Comparison of ENCODE assay signal across 25 cellular contexts in the genomic region with DNA sequence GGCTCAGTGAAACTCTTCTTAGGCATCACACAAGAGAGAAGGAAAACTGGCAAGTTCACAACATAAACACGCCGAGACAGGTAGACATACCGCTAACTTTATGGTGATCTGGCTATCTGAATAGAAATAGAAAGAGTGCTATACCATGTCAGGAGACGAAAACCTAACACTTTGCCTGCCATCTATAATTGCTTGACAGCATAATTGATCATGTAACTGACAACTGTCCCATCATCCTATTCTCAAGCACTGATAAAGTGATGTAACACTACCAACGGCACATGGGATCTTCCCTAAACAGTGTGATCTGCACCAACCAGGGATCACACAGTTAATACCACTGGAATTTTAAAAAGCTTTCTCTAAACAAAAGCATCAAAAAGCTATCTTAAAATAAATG.
DNase-seq lines count a peak whose midpoint lies in the region; ATAC-seq, FAIRE-seq and TF ChIP-seq lines count a peak whose summit lies in the region.
"Had no signal": no experiment of that assay in that cellular context is flagged by ENCODE, and none has a peak within 500 bp of the region (broad histone marks: within the 10 kb centered on the region; RNA-seq: fewer than 3 reads in every experiment).

No MANE protein-coding gene starts in this region.

- H3K4me1 Mint-ChIP-seq in endodermal cell (no peaks in the 10 kb centered on the region), natural killer cell (no peaks in the 10 kb centered on the region)
- H3K4me1 Mint-ChIP-seq in activated CD8-positive, alpha-beta T cell treated with anti-CD3 and anti-CD28 coated beads for 36 hours (ENCODE audit: low read depth), result no peaks in the 10 kb centered on the region
- H3K4me1 Mint-ChIP-seq: CD14-positive monocyte; CD4-positive, alpha-beta memory T cell; CD4-positive, CD25-positive, alpha-beta regulatory T cell; CD8-positive, alpha-beta memory T cell had no signal

- intact Hi-C loops in activated CD8-positive, alpha-beta T cell treated with anti-CD3 and anti-CD28 coated beads for 36 hours (cut with micrococcal nuclease), result no loop called here
- intact Hi-C loops in natural killer cell (cut with micrococcal nuclease), result no loop called here

- no peak overlapping the region for H3K27ac Mint-ChIP-seq in endodermal cell
- no peak overlapping the region for H3K27ac Mint-ChIP-seq in activated CD8-positive, alpha-beta T cell treated with anti-CD3 and anti-CD28 coated beads for 36 hours
- H3K27ac Mint-ChIP-seq in natural killer cell, result no peak overlapping the region
- H3K27ac Mint-ChIP-seq: CD14-positive monocyte; CD4-positive, alpha-beta memory T cell; CD4-positive, CD25-positive, alpha-beta regulatory T cell; CD8-positive, alpha-beta memory T cell had no signal

- H3K36me3 ChIP-seq in endodermal cell (ENCODE audit: control insufficient read depth, insufficient read depth, low read length) (no peaks in the 10 kb centered on the region), parathyroid adenoma (ENCODE audit: control insufficient read depth, insufficient read depth, low read length) (no peaks in the 10 kb centered on the region)
- H3K36me3 ChIP-seq: BE2C, BLaER1 had no signal

- H3K4me1 ChIP-seq in A549 (no peaks in the 10 kb centered on the region), endodermal cell (ENCODE audit: control insufficient read depth, insufficient read depth, low read length) (no peaks in the 10 kb centered on the region), parathyroid adenoma (peaks cover 21% of the 10 kb centered on the region)
- H3K4me1 ChIP-seq: BE2C, BLaER1 had no signal

- no peak for TF ChIP-seq POLR2A in A549 (IDR thresholded peaks at IDR 0.05; ENCODE audit: low read length)

- no peak overlapping the region for H3K4me3 ChIP-seq in A549
- H3K4me3 ChIP-seq in endodermal cell (ENCODE audit: low read length), result no peak overlapping the region
- no peak overlapping the region for H3K4me3 ChIP-seq in parathyroid adenoma (ENCODE audit: low read depth, low read length)
- H3K4me3 ChIP-seq: BLaER1, GM12878 had no signal

- TF ChIP-seq EP300 in A549 (IDR thresholded peaks at IDR 0.05), result no peak

- no peak for ATAC-seq in A549
- ATAC-seq in activated CD8-positive, alpha-beta T cell treated with anti-CD3 and anti-CD28 coated beads for 36 hours, result no peak
- no peak for ATAC-seq in natural killer cell
- ATAC-seq: GM12878 had no signal

- no peaks in the 10 kb centered on the region for H3K27me3 ChIP-seq in endodermal cell (ENCODE audit: control insufficient read depth, insufficient read depth, low read length, poor library complexity, severe bottlenecking)
- no peaks in the 10 kb centered on the region for H3K27me3 ChIP-seq in parathyroid adenoma (ENCODE audit: control insufficient read depth, insufficient read depth, low read length)
- H3K27me3 ChIP-seq: BLaER1 had no signal

- DNase-seq in A549 (ENCODE audit: low read depth in 1 of 2, low spot score in 1 of 2) (no peak), endodermal cell (no peak), natural killer cell (no peak)
- no peak for DNase-seq in activated CD8-positive, alpha-beta T cell treated with anti-CD3 and anti-CD28 coated beads for 36 hours
- DNase-seq: ACHN; BE2C; C1 segment of cervical spinal cord; CD4-positive, alpha-beta memory T cell; CD4-positive, CD25-positive, alpha-beta regulatory T cell; CD8-positive, alpha-beta memory T cell; COR-L47; DMS 273 treated with DMSO at 0.1 percent for 48 hours; DMS153; DMS53; DMS79; DND-41; EL; GDM1 had no signal

- POLR2A ChIA-PET in A549 (lab: Yijun Ruan, JAX), result no interaction called here
- POLR2A ChIA-PET in activated CD8-positive, alpha-beta T cell treated with anti-CD3 and anti-CD28 coated beads for 36 hours (lab: Charles Lee), result no interaction called here

- H3K9me3 ChIP-seq in A549 (peaks cover 4% of the 10 kb centered on the region; the same call in 2 of the 3 replicates), endodermal cell (ENCODE audit: control insufficient read depth, low read length) (no peaks in the 10 kb centered on the region), parathyroid adenoma (ENCODE audit: control insufficient read depth, low read length) (no peaks in the 10 kb centered on the region)
- H3K9me3 ChIP-seq: BE2C, BLaER1 had no signal

- H3K27me3 Mint-ChIP-seq in endodermal cell (ENCODE audit: insufficient read depth) (no peaks in the 10 kb centered on the region), natural killer cell (ENCODE audit: low read depth in 2 of 2) (peaks cover 12 to 14% of the 10 kb centered on the region in 2 donors)
- H3K27me3 Mint-ChIP-seq in activated CD8-positive, alpha-beta T cell treated with anti-CD3 and anti-CD28 coated beads for 36 hours, result no peaks in the 10 kb centered on the region
- H3K27me3 Mint-ChIP-seq: CD4-positive, CD25-positive, alpha-beta regulatory T cell had no signal

- TF ChIP-seq CTCF in A549 (IDR thresholded peaks at IDR 0.05), result no peak
- peak; percentile 5 for TF ChIP-seq CTCF in endodermal cell (conservative IDR thresholded peaks at IDR 0.05)
- no peak for TF ChIP-seq CTCF in parathyroid adenoma (IDR thresholded peaks at IDR 0.05)
- no peak for TF ChIP-seq CTCF in activated CD8-positive, alpha-beta T cell treated with anti-CD3 and anti-CD28 coated beads for 36 hours (IDR thresholded peaks at IDR 0.05)
- TF ChIP-seq CTCF in natural killer cell (IDR thresholded peaks at IDR 0.05), result no peak

- no peaks in the 10 kb centered on the region for H3K9me3 Mint-ChIP-seq in endodermal cell
- H3K9me3 Mint-ChIP-seq in activated CD8-positive, alpha-beta T cell treated with anti-CD3 and anti-CD28 coated beads for 36 hours, result peaks cover 4% of the 10 kb centered on the region
- peaks cover 0 to 2% of the 10 kb centered on the region in 2 donors for H3K9me3 Mint-ChIP-seq in natural killer cell

- H3K9ac ChIP-seq in endodermal cell (ENCODE audit: extremely low read depth, low read length, poor library complexity, severe bottlenecking) (no peak overlapping the region), parathyroid adenoma (no peak overlapping the region)
- H3K9ac ChIP-seq: BLaER1 had no signal

- H3K4me2 ChIP-seq in A549 (no peak overlapping the region), parathyroid adenoma (ENCODE audit: low read length) (no peak overlapping the region)
- H3K4me2 ChIP-seq: BLaER1 had no signal

- H3K4me3 Mint-ChIP-seq in endodermal cell, result no peak overlapping the region
- no peak overlapping the region for H3K4me3 Mint-ChIP-seq in activated CD8-positive, alpha-beta T cell treated with anti-CD3 and anti-CD28 coated beads for 36 hours
- no peak overlapping the region for H3K4me3 Mint-ChIP-seq in natural killer cell
- H3K4me3 Mint-ChIP-seq: CD14-positive monocyte; CD4-positive, alpha-beta memory T cell; CD4-positive, CD25-positive, alpha-beta regulatory T cell; CD8-positive, alpha-beta memory T cell had no signal

- CTCF ChIA-PET in A549 (lab: Yijun Ruan, JAX), result no interaction called here
- CTCF ChIA-PET in activated CD8-positive, alpha-beta T cell treated with anti-CD3 and anti-CD28 coated beads for 36 hours (lab: Charles Lee), result interaction anchor here (0.8 kb wide), 1 partner anchor 160 kb away, joined by 3 read pairs; no protein-coding TSS in a partner anchor

- H2AFZ ChIP-seq in parathyroid adenoma, result no peak overlapping the region

- no peak for TF ChIP-seq RAD21 in A549 (conservative IDR thresholded peaks at IDR 0.05 in 1 of 2, IDR thresholded peaks at IDR 0.05 in 1 of 2)

- FAIRE-seq in A549 (lab: Jason Lieb, UNC), result peak; percentile 91
- FAIRE-seq: GM12878, GM12892, GM18507 had no signal

- no peak overlapping the region for H3K27ac ChIP-seq in A549
- no peak overlapping the region for H3K27ac ChIP-seq in endodermal cell (ENCODE audit: low read depth, low read length)
- peak overlapping the region; percentile 81 for H3K27ac ChIP-seq in parathyroid adenoma
- H3K27ac ChIP-seq: 22Rv1, BLaER1 had no signal

- 60% methylated on average over 5 of the region's 5 CpGs for WGBS in A549 (ENCODE audit: missing lambda C conversion rate)
- WGBS in endodermal cell (ENCODE audit: insufficient coverage in 1 of 2, insufficient read length in 1 of 2), 2 experiments, result 96 to 100% methylated on average over 5 of the region's 5 CpGs

- H3K36me3 Mint-ChIP-seq in endodermal cell (ENCODE audit: low read depth) (no peaks in the 10 kb centered on the region), natural killer cell (no peaks in the 10 kb centered on the region)
- H3K36me3 Mint-ChIP-seq in activated CD8-positive, alpha-beta T cell treated with anti-CD3 and anti-CD28 coated beads for 36 hours (ENCODE audit: low read depth), result no peaks in the 10 kb centered on the region
- H3K36me3 Mint-ChIP-seq: CD14-positive monocyte; CD4-positive, alpha-beta memory T cell; CD4-positive, CD25-positive, alpha-beta regulatory T cell; CD8-positive, alpha-beta memory T cell had no signal

- peaks cover 11% of the 10 kb centered on the region for H3K79me2 ChIP-seq in parathyroid adenoma

TF ChIP-seq in A549, 52 proteins besides CTCF, POLR2A, EP300 and RAD21 (continues in another document):
- TF ChIP-seq MYC (IDR thresholded peaks at IDR 0.05; ENCODE audit: borderline replicate concordance, low read length) (no peak), MAZ (IDR thresholded peaks at IDR 0.05; ENCODE audit: borderline replicate concordance, low read depth, low read length) (no peak), FOXS1 (CRISPR knock-in tag; IDR thresholded peaks at IDR 0.05) (no peak), EHMT2 (IDR thresholded peaks at IDR 0.05; ENCODE audit: low read depth) (no peak), KDM5A (IDR thresholded peaks at IDR 0.05) (no peak), ZSCAN20 (CRISPR knock-in tag; IDR thresholded peaks at IDR 0.05) (no peak), CBX2 (IDR thresholded peaks at IDR 0.05; ENCODE audit: borderline replicate concordance, low read depth) (no peak), ZFP36 (IDR thresholded peaks at IDR 0.05; ENCODE audit: borderline replicate concordance, partially characterized antibody) (no peak), CBX8 (IDR thresholded peaks at IDR 0.05) (no peak)
- TF ChIP-seq, protein P1, sequence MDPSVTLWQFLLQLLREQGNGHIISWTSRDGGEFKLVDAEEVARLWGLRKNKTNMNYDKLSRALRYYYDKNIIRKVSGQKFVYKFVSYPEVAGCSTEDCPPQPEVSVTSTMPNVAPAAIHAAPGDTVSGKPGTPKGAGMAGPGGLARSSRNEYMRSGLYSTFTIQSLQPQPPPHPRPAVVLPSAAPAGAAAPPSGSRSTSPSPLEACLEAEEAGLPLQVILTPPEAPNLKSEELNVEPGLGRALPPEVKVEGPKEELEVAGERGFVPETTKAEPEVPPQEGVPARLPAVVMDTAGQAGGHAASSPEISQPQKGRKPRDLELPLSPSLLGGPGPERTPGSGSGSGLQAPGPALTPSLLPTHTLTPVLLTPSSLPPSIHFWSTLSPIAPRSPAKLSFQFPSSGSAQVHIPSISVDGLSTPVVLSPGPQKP (IDR thresholded peaks at IDR 0.05; ENCODE audit: low read depth, low read length), result no peak
- TF ChIP-seq, protein P2, sequence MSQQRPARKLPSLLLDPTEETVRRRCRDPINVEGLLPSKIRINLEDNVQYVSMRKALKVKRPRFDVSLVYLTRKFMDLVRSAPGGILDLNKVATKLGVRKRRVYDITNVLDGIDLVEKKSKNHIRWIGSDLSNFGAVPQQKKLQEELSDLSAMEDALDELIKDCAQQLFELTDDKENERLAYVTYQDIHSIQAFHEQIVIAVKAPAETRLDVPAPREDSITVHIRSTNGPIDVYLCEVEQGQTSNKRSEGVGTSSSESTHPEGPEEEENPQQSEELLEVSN (IDR thresholded peaks at IDR 0.05; ENCODE audit: borderline replicate concordance, low read depth), result no peak
